11 cellular contexts compared by ENCODE assay signal in the genomic region with DNA sequence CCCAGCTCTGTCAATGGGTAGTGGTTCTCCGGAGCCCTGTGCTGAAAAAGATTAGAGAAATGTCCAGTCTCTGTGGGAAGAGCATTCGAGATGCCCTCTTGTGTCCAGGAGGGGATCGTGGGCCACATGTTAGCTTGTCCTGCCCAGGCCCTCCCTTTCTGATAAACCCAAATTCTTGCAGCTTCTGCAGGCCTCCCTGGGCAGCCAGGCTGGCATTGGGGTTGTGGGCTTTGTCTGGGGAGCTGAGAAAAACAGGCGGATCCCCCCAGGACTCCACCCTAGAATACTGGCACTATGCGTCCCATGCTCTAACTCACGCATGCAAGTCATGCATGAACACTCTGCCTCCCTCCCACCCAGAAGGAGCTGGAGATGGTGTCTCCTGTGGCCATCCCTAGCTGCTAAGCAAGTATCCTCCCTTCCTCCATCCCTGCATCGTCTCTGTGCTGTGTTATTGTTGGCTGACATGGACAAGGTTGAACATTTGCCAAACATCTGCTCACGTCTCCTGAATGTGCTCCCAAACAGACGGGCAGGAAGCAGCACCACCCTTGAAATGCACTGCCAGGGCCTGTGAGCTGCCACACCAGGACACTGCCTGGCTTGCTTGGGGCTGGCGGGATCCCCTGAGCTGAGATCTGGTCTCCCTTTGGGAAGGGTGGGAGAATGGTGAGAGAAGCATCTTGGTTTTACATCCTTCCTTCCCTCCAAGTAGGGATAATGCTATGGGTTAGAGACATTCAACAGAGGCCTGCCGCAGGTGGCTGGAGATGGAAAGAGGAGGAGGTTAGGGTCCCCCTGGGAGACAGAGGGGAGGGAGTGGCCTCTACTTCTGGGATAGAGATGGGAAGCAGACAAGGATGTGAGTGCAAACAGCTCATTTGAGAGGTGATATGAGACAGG. TPM values are rescaled to one million over a fixed set of nuclear protein-coding genes. Genes with fewer than 3 reads are reported as not detected.
DNase-seq lines count a peak whose midpoint lies in the region; FAIRE-seq and TF ChIP-seq lines count a peak whose summit lies in the region.
"Had no signal": no experiment of that assay in that cellular context is flagged by ENCODE, and none has a peak within 500 bp of the region (broad histone marks: within the 10 kb centered on the region; RNA-seq: fewer than 3 reads in every experiment).

No MANE protein-coding gene starts in this region.

- no peak for TF ChIP-seq CTCF in BE2C (IDR thresholded peaks at IDR 0.05; ENCODE audit: low read depth, low read length)
- TF ChIP-seq CTCF in cardiac fibroblast (IDR thresholded peaks at IDR 0.05; ENCODE audit: low read depth, low read length) = no peak
- no peak for TF ChIP-seq CTCF in D721Med (IDR thresholded peaks at IDR 0.05; ENCODE audit: insufficient read depth, missing control alignments)

- H3K36me3 ChIP-seq in BE2C = no peaks in the 10 kb centered on the region

- H3K9me3 ChIP-seq in BE2C = no peaks in the 10 kb centered on the region

- intact Hi-C loops in activated T-helper 2 cell treated with anti-CD3 and anti-CD28 coated beads, Interferon-gamma antibody, Interleukin-2, Interleukin-4, amounts not matched to agents 10 μg/mL and 5 μg/mL and 100 μg/mL, durations not matched to agents 14 hours and 24 hours and 36 hours (cut with micrococcal nuclease) = no loop called here

- peaks cover 2% of the 10 kb centered on the region for H3K27me3 Mint-ChIP-seq in activated T-helper 2 cell treated with anti-CD3 and anti-CD28 coated beads, Interferon-gamma antibody, Interleukin-2, Interleukin-4, amounts not matched to agents 10 μg/mL and 5 μg/mL and 100 μg/mL, durations not matched to agents 14 hours and 24 hours and 36 hours (ENCODE audit: low read depth)

- H3K4me1 Mint-ChIP-seq in activated T-helper 2 cell treated with anti-CD3 and anti-CD28 coated beads, Interferon-gamma antibody, Interleukin-2, Interleukin-4, amounts not matched to agents 10 μg/mL and 5 μg/mL and 100 μg/mL, durations not matched to agents 14 hours and 24 hours and 36 hours (ENCODE audit: low read depth) = peaks cover 23% of the 10 kb centered on the region
- H3K4me1 Mint-ChIP-seq: H9, neural crest cell had no signal

- FAIRE-seq in D721Med (lab: Jason Lieb, UNC) = no peak

- no peaks in the 10 kb centered on the region for H3K9me3 Mint-ChIP-seq in activated T-helper 2 cell treated with anti-CD3 and anti-CD28 coated beads, Interferon-gamma antibody, Interleukin-2, Interleukin-4, amounts not matched to agents 10 μg/mL and 5 μg/mL and 100 μg/mL, durations not matched to agents 14 hours and 24 hours and 36 hours
- H3K9me3 Mint-ChIP-seq: H9 had no signal

- H3K4me1 ChIP-seq in BE2C = no peaks in the 10 kb centered on the region

- peak; percentile 33 for DNase-seq in BE2C
- DNase-seq in NCI-H1092 (lab: John Stamatoyannopoulos, UW) = peak; percentile 11
- DNase-seq in cardiac fibroblast (ENCODE audit: low read depth in 2 of 2) = peak; percentile 94 to 97
- DNase-seq in mucosa of gallbladder (ENCODE audit: low spot score) = peak; percentile 52
- no peak for DNase-seq in activated T-helper 2 cell treated with anti-CD3 and anti-CD28 coated beads, Interferon-gamma antibody, Interleukin-2, Interleukin-4, amounts not matched to agents 10 μg/mL and 5 μg/mL and 100 μg/mL, durations not matched to agents 14 hours and 24 hours and 36 hours (ENCODE audit: low spot score)
- no peak for DNase-seq in HPDE6-E6E7 (ENCODE audit: extremely low spot score)
- no peak for DNase-seq in RKO (ENCODE audit: low spot score)
- DNase-seq in D721Med (ENCODE audit: insufficient read length, low spot score) = no peak
- DNase-seq: effector memory CD4-positive, alpha-beta T cell; H9 had no signal

- H3K27ac Mint-ChIP-seq in activated T-helper 2 cell treated with anti-CD3 and anti-CD28 coated beads, Interferon-gamma antibody, Interleukin-2, Interleukin-4, amounts not matched to agents 10 μg/mL and 5 μg/mL and 100 μg/mL, durations not matched to agents 14 hours and 24 hours and 36 hours = no peak overlapping the region
- H3K27ac Mint-ChIP-seq: H9 had no signal

- no peaks in the 10 kb centered on the region for H3K36me3 Mint-ChIP-seq in activated T-helper 2 cell treated with anti-CD3 and anti-CD28 coated beads, Interferon-gamma antibody, Interleukin-2, Interleukin-4, amounts not matched to agents 10 μg/mL and 5 μg/mL and 100 μg/mL, durations not matched to agents 14 hours and 24 hours and 36 hours (ENCODE audit: low read depth)

- H3K4me3 ChIP-seq in BE2C (ENCODE audit: low read depth, low read length) = no peak overlapping the region
- H3K4me3 ChIP-seq in cardiac fibroblast (replicated peaks in 1 of 2; ENCODE audit: low read depth in 2 of 2, low read length in 2 of 2) = no peak overlapping the region

- no peak overlapping the region for H3K4me3 Mint-ChIP-seq in activated T-helper 2 cell treated with anti-CD3 and anti-CD28 coated beads, Interferon-gamma antibody, Interleukin-2, Interleukin-4, amounts not matched to agents 10 μg/mL and 5 μg/mL and 100 μg/mL, durations not matched to agents 14 hours and 24 hours and 36 hours (ENCODE audit: low read depth)
- H3K4me3 Mint-ChIP-seq: H9, neural crest cell had no signal

- H3K27me3 ChIP-seq in BE2C = no peaks in the 10 kb centered on the region

RNA-seq across cellular contexts. Expression of a gene that starts 26.5 kb away (rescaled TPM):
- not detected for polyA plus RNA-seq in BE2C (2012; ENCODE audit: insufficient read depth, insufficient read length, low read depth)
- total RNA-seq in mucosa of gallbladder = 0.17 TPM
- not detected in 2 replicates for total RNA-seq in activated T-helper 2 cell treated with anti-CD3 and anti-CD28 coated beads, Interferon-gamma antibody, Interleukin-2, Interleukin-4, amounts not matched to agents 10 μg/mL and 5 μg/mL and 100 μg/mL, durations not matched to agents 14 hours and 24 hours and 36 hours
- total RNA-seq: neural crest cell had no signal

RNA-seq across cellular contexts. Expression of a gene that starts 36.1 kb away (rescaled TPM):
- polyA plus RNA-seq in BE2C (2012; ENCODE audit: insufficient read depth, insufficient read length, low read depth) = 1.9 TPM
- 16.5 TPM for total RNA-seq in mucosa of gallbladder
- 42.3 and 42.8 TPM in 2 replicates for total RNA-seq in activated T-helper 2 cell treated with anti-CD3 and anti-CD28 coated beads, Interferon-gamma antibody, Interleukin-2, Interleukin-4, amounts not matched to agents 10 μg/mL and 5 μg/mL and 100 μg/mL, durations not matched to agents 14 hours and 24 hours and 36 hours

Comparison
In these comparisons a context has a peak if more than half of its experiments do, and no peak if none do; other contexts are left out.
1. DNase-seq: peak in BE2C (single experiment), NCI-H1092 (single experiment), cardiac fibroblast (2 of 2) and mucosa of gallbladder (single experiment); none in activated T-helper 2 cell treated with anti-CD3 and anti-CD28 coated beads, Interferon-gamma antibody, Interleukin-2, Interleukin-4, amounts not matched to agents 10 μg/mL and 5 μg/mL and 100 μg/mL, durations not matched to agents 14 hours and 24 hours and 36 hours (single experiment), HPDE6-E6E7 (single experiment), RKO (single experiment) and D721Med (single experiment).